ENCODE assay signal across 2 cellular contexts in the genomic region with DNA sequence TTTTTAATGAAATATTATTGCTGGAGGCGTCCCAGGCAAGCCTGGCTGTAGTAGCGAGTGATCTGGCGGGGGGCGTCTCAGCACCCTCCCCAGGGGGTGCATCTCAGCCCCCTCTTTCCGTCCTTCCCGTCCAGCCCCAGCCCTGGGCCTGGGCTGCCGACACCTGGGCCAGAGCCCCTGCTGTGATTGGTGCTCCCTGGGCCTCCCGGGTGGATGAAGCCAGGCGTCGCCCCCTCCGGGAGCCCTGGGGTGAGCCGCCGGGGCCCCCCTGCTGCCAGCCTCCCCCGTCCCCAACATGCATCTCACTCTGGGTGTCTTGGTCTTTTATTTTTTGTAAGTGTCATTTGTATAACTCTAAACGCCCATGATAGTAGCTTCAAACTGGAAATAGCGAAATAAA.
TF ChIP-seq lines count a peak whose summit lies in the region.

No MANE protein-coding gene starts in this region.

TF ChIP-seq in HCT116, 20 proteins besides CTCF, POLR2A, EP300 and RAD21:
- TF ChIP-seq ELF1 (IDR thresholded peaks at IDR 0.05; ENCODE audit: borderline replicate concordance, low read depth) (no peak), SIN3A (IDR thresholded peaks at IDR 0.05; ENCODE audit: low read depth) (no peak), EZH2phosphoT487 (IDR thresholded peaks at IDR 0.05; ENCODE audit: borderline replicate concordance) (no peak), YY1 (IDR thresholded peaks at IDR 0.05; ENCODE audit: extremely low read depth, insufficient replicate concordance, low read depth, low read length) (no peak), SRF (IDR thresholded peaks at IDR 0.05; ENCODE audit: low read depth) (no peak), JUND (IDR thresholded peaks at IDR 0.05) (no peak), POLR2AphosphoS5 (IDR thresholded peaks at IDR 0.05; ENCODE audit: low read depth, low read length) (no peak), FOSL1 (IDR thresholded peaks at IDR 0.05; ENCODE audit: low read depth) (no peak)

TF ChIP-seq in GM12878, 131 proteins besides CTCF, POLR2A, EP300 and RAD21:
- TF ChIP-seq E2F4 (IDR thresholded peaks at IDR 0.05; ENCODE audit: low read depth, low read length) (no peak), ZSCAN29 (IDR thresholded peaks at IDR 0.05) (no peak)
- TF ChIP-seq, protein P1, sequence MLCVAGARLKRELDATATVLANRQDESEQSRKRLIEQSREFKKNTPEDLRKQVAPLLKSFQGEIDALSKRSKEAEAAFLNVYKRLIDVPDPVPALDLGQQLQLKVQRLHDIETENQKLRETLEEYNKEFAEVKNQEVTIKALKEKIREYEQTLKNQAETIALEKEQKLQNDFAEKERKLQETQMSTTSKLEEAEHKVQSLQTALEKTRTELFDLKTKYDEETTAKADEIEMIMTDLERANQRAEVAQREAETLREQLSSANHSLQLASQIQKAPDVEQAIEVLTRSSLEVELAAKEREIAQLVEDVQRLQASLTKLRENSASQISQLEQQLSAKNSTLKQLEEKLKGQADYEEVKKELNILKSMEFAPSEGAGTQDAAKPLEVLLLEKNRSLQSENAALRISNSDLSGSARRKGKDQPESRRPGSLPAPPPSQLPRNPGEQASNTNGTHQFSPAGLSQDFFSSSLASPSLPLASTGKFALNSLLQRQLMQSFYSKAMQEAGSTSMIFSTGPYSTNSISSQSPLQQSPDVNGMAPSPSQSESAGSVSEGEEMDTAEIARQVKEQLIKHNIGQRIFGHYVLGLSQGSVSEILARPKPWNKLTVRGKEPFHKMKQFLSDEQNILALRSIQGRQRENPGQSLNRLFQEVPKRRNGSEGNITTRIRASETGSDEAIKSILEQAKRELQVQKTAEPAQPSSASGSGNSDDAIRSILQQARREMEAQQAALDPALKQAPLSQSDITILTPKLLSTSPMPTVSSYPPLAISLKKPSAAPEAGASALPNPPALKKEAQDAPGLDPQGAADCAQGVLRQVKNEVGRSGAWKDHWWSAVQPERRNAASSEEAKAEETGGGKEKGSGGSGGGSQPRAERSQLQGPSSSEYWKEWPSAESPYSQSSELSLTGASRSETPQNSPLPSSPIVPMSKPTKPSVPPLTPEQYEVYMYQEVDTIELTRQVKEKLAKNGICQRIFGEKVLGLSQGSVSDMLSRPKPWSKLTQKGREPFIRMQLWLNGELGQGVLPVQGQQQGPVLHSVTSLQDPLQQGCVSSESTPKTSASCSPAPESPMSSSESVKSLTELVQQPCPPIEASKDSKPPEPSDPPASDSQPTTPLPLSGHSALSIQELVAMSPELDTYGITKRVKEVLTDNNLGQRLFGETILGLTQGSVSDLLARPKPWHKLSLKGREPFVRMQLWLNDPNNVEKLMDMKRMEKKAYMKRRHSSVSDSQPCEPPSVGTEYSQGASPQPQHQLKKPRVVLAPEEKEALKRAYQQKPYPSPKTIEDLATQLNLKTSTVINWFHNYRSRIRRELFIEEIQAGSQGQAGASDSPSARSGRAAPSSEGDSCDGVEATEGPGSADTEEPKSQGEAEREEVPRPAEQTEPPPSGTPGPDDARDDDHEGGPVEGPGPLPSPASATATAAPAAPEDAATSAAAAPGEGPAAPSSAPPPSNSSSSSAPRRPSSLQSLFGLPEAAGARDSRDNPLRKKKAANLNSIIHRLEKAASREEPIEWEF (IDR thresholded peaks at IDR 0.05; ENCODE audit: insufficient replicate concordance, low read depth, low read length), result no peak
TF ChIP-seq in GM12878: peak in this region for 0.
